In the genomic region with DNA sequence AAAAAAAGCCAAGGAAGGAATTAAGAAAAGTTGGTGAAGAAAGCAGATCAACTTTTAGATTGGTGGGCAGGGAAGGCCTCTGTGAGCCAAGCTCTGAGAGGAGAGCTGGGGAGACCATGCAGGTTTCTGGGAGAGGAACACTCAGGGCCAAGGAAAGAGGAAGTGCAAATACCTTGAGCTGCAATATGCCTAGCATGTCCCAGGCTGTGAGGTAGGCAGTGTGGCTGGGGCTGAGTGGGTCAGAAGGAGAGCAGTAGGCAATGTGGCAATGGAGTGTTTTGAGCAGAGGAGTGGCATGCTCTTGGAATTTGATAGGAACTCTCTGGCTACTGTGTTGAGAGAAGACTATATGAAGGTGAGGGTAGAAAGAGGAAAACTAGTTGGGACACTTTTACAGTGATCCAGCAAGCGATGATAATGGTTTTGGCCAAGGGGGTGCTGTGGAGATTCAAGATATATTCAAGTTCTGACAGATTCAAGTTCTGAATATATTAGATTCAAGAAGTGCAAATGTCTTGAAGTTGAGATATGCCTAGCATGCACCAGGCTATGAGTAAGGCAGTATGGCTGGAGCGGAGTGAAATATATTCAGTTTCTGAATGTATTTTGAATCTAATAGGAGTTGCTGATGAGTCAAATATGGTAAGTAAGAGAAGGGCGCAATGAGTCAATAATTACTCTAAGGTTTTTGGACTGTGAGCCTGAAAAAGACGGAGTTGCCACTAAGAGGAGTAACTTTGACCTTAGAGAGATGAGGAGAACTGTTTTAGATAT, we compare ENCODE assay signal across 16 cellular contexts.
A peak's percentile ranks its signal among the peaks of the same experiment; 100 is the strongest.
DNase-seq lines count a peak whose midpoint lies in the region; ATAC-seq, FAIRE-seq and TF ChIP-seq lines count a peak whose summit lies in the region.
"Had no signal": no experiment of that assay in that cellular context is flagged by ENCODE, and none has a peak within 500 bp of the region (broad histone marks: within the 10 kb centered on the region; RNA-seq: fewer than 3 reads in every experiment).

No MANE protein-coding gene starts in this region.

- TF ChIP-seq EP300 in K562 (IDR thresholded peaks at IDR 0.05; ENCODE audit: low read length), result no peak

- dilution Hi-C loops in IMR-90 (cut with HindIII; ENCODE audit: low sequenced_read_pairs, unreplicated experiment), result no loop called here

- FAIRE-seq in GM12892 (lab: Jason Lieb, UNC) (peak; percentile 54), K562 (lab: Jason Lieb, UNC) (no peak)

- no peak overlapping the region for H3K4me3 Mint-ChIP-seq in CD8-positive, alpha-beta memory T cell
- H3K4me3 Mint-ChIP-seq: WTC11 had no signal

- H3K9ac ChIP-seq in IMR-90 (ENCODE audit: low read depth, low read length) (no peak overlapping the region), K562 (ENCODE audit: insufficient read depth in 1 of 2, low read depth in 2 of 2, low read length in 2 of 2) (no peak overlapping the region)
- H3K9ac ChIP-seq: parathyroid adenoma had no signal

- 97% methylated on average over 4 of the region's 4 CpGs; no CpG with 5 or more reads in 1 of the 2 experiments for WGBS in IMR-90 (ENCODE audit: extremely low coverage in 2 of 2, insufficient read length in 1 of 2), 2 experiments
- 29% methylated on average over 4 of the region's 4 CpGs for WGBS in K562 (ENCODE audit: insufficient coverage, low coverage, missing lambda C conversion rate)

- ATAC-seq in GM21529 (IDR thresholded peaks at IDR 0.05; ENCODE audit: unreplicated experiment), result peak; percentile 62
- ATAC-seq in IMR-90 (ENCODE audit: low read depth), result no peak
- no peak for ATAC-seq in K562
- no peak for ATAC-seq in GM18907 (IDR thresholded peaks at IDR 0.05; ENCODE audit: unreplicated experiment)
- ATAC-seq: WTC11 had no signal

- no peak overlapping the region for H3K23ac ChIP-seq in IMR-90 (ENCODE audit: low read depth, low read length)

- peaks cover 24 to 36% of the 10 kb centered on the region in 2 experiments; a peak in 3 of 4 replicates for H3K79me1 ChIP-seq in IMR-90 (ENCODE audit: low read depth in 1 of 2, low read length in 2 of 2)

- H4K20me1 ChIP-seq in IMR-90 (ENCODE audit: insufficient read depth, low read length) (peaks cover 8% of the 10 kb centered on the region; the same call in 1 of the 2 replicates), K562 (replicated peaks; ENCODE audit: control insufficient read depth, insufficient read depth, low read length) (no peaks in the 10 kb centered on the region)

- H4K91ac ChIP-seq in IMR-90 (ENCODE audit: insufficient read depth, low read depth, low read length), result no peak overlapping the region

- POLR2A ChIA-PET in IMR-90 (lab: Charles Lee; ENCODE audit: unreplicated experiment) (no interaction called here), K562 (lab: Yijun Ruan, JAX) (no interaction called here)
- POLR2A ChIA-PET in CD8-positive, alpha-beta memory T cell (lab: Charles Lee), result no interaction called here

- no peak overlapping the region for H2AFZ ChIP-seq in IMR-90 (replicated peaks; ENCODE audit: low read length, poor library complexity)
- H2AFZ ChIP-seq in K562 (ENCODE audit: low read depth, low read length), result peak overlapping the region; percentile 38; the same call in 1 of the 2 replicates
- H2AFZ ChIP-seq: parathyroid adenoma had no signal

- H3K4me2 ChIP-seq in IMR-90 (ENCODE audit: low read depth, low read length) (no peak overlapping the region), K562 (ENCODE audit: insufficient read depth, low read length) (no peak overlapping the region)

- no peak overlapping the region for H2AK9ac ChIP-seq in IMR-90 (replicated peaks; ENCODE audit: low read depth, low read length, poor library complexity)

- no peak overlapping the region for H2BK15ac ChIP-seq in IMR-90 (ENCODE audit: low read depth, low read length)

- no peaks in the 10 kb centered on the region for H3K9me3 Mint-ChIP-seq in CD8-positive, alpha-beta memory T cell
- H3K9me3 Mint-ChIP-seq: WTC11 had no signal

- intact Hi-C loops in IMR-90 (cut with micrococcal nuclease), result no loop called here
- intact Hi-C loops in K562 (cut with micrococcal nuclease), result no loop called here

- peak overlapping the region in 2 of 8 donors; percentile 35 to 48 for H3K27ac Mint-ChIP-seq in CD8-positive, alpha-beta memory T cell
- H3K27ac Mint-ChIP-seq: WTC11 had no signal

- no peak for TF ChIP-seq RAD21 in IMR-90 (IDR thresholded peaks at IDR 0.05; ENCODE audit: low read length)
- no peak for TF ChIP-seq RAD21 in K562 (CRISPR knock-in tag; conservative IDR thresholded peaks at IDR 0.05 in 1 of 2, IDR thresholded peaks at IDR 0.05 in 1 of 2)

- no peak overlapping the region for H3K14ac ChIP-seq in IMR-90 (replicated peaks; ENCODE audit: low read depth, low read length)

- H2BK5ac ChIP-seq in IMR-90 (ENCODE audit: low read depth, low read length, poor library complexity, severe bottlenecking), result no peak overlapping the region

- in situ Hi-C loops in IMR-90 (cut with MboI; ENCODE audit: low sequenced_read_pairs), result no loop called here
- in situ Hi-C loops in K562 (cut with MboI), result no loop called here

- H3K36me3 ChIP-seq in IMR-90 (ENCODE audit: control insufficient read depth, insufficient read depth, low read length) (no peaks in the 10 kb centered on the region), K562 (ENCODE audit: control insufficient read depth, insufficient read depth, low read length) (no peaks in the 10 kb centered on the region)
- no peaks in the 10 kb centered on the region for H3K36me3 ChIP-seq in CD8-positive, alpha-beta memory T cell (ENCODE audit: insufficient read depth, low read length)

- TF ChIP-seq CTCF in IMR-90 (conservative IDR thresholded peaks at IDR 0.05; ENCODE audit: low read depth, low read length) (no peak), K562 (IDR thresholded peaks at IDR 0.05 in 2 of 3, conservative IDR thresholded peaks at IDR 0.05 in 1 of 3; ENCODE audit: insufficient read depth in 2 of 3, low read depth in 1 of 3, low read length in 3 of 3) (no peak)

- H3K27me3 ChIP-seq in IMR-90 (ENCODE audit: control insufficient read depth, insufficient read depth, low read length) (no peaks in the 10 kb centered on the region), K562 (ENCODE audit: control insufficient read depth in 2 of 2, insufficient read depth in 2 of 2, low read length in 2 of 2) (no peaks in the 10 kb centered on the region)
- no peaks in the 10 kb centered on the region for H3K27me3 ChIP-seq in CD8-positive, alpha-beta memory T cell (ENCODE audit: insufficient read depth, low read length, poor library complexity, severe bottlenecking)

- H3K4me1 ChIP-seq in IMR-90 (ENCODE audit: control insufficient read depth, insufficient read depth, low read length), result peaks cover 14% of the 10 kb centered on the region
- H3K4me1 ChIP-seq in K562 (replicated peaks in 1 of 2; ENCODE audit: control insufficient read depth in 2 of 2, insufficient read depth in 2 of 2, low read length in 2 of 2), result no peaks in the 10 kb centered on the region; a peak in 2 of 5 replicates
- no peaks in the 10 kb centered on the region for H3K4me1 ChIP-seq in CD8-positive, alpha-beta memory T cell (ENCODE audit: insufficient read depth, low read length)

- peaks cover 3 to 15% (median 10%) of the 10 kb centered on the region in 3 donors for H3K36me3 Mint-ChIP-seq in CD8-positive, alpha-beta memory T cell
- H3K36me3 Mint-ChIP-seq: WTC11 had no signal

- H3K9me3 ChIP-seq in IMR-90 (ENCODE audit: control insufficient read depth, insufficient read depth, low read length) (no peaks in the 10 kb centered on the region), K562 (replicated peaks; ENCODE audit: control insufficient read depth, insufficient read depth, low read depth, low read length) (no peaks in the 10 kb centered on the region)
- no peaks in the 10 kb centered on the region for H3K9me3 ChIP-seq in CD8-positive, alpha-beta memory T cell (ENCODE audit: low read length)

- CTCF ChIA-PET in IMR-90 (lab: Yijun Ruan, JAX), result interaction anchor here (0.6 kb wide), 1 partner anchor 74 kb away, joined by 4 read pairs; no protein-coding TSS in a partner anchor
- CTCF ChIA-PET in K562 (lab: Yijun Ruan, JAX; ENCODE audit: low intra/inter-chr PET ratio), result no interaction called here
- CTCF ChIA-PET in CD8-positive, alpha-beta memory T cell (lab: Charles Lee), result no interaction called here

- H3K9me1 ChIP-seq in IMR-90 (ENCODE audit: insufficient read depth, low read length) (peaks cover 7% of the 10 kb centered on the region; the same call in 1 of the 2 replicates), K562 (ENCODE audit: control insufficient read depth, insufficient read depth, low read length) (no peaks in the 10 kb centered on the region)

- no peak overlapping the region for H3K18ac ChIP-seq in IMR-90 (ENCODE audit: low read depth, low read length)

- TF ChIP-seq POLR2A in GM12892 (IDR thresholded peaks at IDR 0.05; ENCODE audit: low read depth, low read length) (no peak), IMR-90 (IDR thresholded peaks at IDR 0.05; ENCODE audit: low read depth, low read length) (no peak), K562 (conservative IDR thresholded peaks at IDR 0.05) (no peak)

- BruUV-seq in IMR-90 (replicated peaks; lab: Mats Ljungman, UMichigan) (no TSS peak), K562 (replicated peaks; lab: Mats Ljungman, UMichigan) (no TSS peak)

- H3K4ac ChIP-seq in IMR-90 (ENCODE audit: low read depth, low read length), result no peak overlapping the region

- H3K4me1 Mint-ChIP-seq in CD8-positive, alpha-beta memory T cell, result peaks cover 26 to 52% (median 39%) of the 10 kb centered on the region in 3 donors

- no peak overlapping the region for H2AK5ac ChIP-seq in IMR-90 (ENCODE audit: low read depth, low read length)

- H4K8ac ChIP-seq in IMR-90 (ENCODE audit: low read depth in 2 of 2, low read length in 2 of 2), result no peak overlapping the region

- no peak overlapping the region for H2BK120ac ChIP-seq in IMR-90 (ENCODE audit: low read depth, low read length)

- H3K56ac ChIP-seq in IMR-90 (ENCODE audit: extremely low read depth, insufficient read depth, low read length), result no peak overlapping the region

- H4K5ac ChIP-seq in IMR-90 (ENCODE audit: low read depth, low read length), result no peak overlapping the region

- no peaks in the 10 kb centered on the region for H3K27me3 Mint-ChIP-seq in CD8-positive, alpha-beta memory T cell

- H2BK20ac ChIP-seq in IMR-90 (ENCODE audit: low read depth, low read length), result no peak overlapping the region

- H3K27ac ChIP-seq in IMR-90 (ENCODE audit: insufficient read depth, low read length) (no peak overlapping the region), K562 (ENCODE audit: extremely low read depth, low read depth, low read length) (no peak overlapping the region)
- no peak overlapping the region for H3K27ac ChIP-seq in CD8-positive, alpha-beta memory T cell (ENCODE audit: low read depth, low read length)
- H3K27ac ChIP-seq: epithelial cell of prostate, parathyroid adenoma had no signal

- DNase-seq in GM12892 (ENCODE audit: insufficient read length) (no peak), IMR-90 (peak; percentile 24), K562 (ENCODE audit: extremely low read depth in 1 of 4, low spot score in 3 of 4) (no peak), SW 1271 (lab: John Stamatoyannopoulos, UW) (no peak), retina (no peak)
- no peak for DNase-seq in CD8-positive, alpha-beta memory T cell
- DNase-seq: DND-41, H7, hippocampal formation, mesenchymal stem cell, NCI-H1092 treated with DMSO at 0.1 percent for 48 hours had no signal

- no peak overlapping the region for H3K4me3 ChIP-seq in IMR-90 (ENCODE audit: insufficient read depth, low read depth, low read length)
- H3K4me3 ChIP-seq in K562, result no peak overlapping the region
- no peak overlapping the region for H3K4me3 ChIP-seq in CD8-positive, alpha-beta memory T cell (ENCODE audit: low read length)

- H3K79me2 ChIP-seq in K562 (ENCODE audit: control insufficient read depth, insufficient read depth, low read length), result no peaks in the 10 kb centered on the region
- H3K79me2 ChIP-seq: parathyroid adenoma had no signal
